Comparison of ENCODE assay signal across 14 cellular contexts in the genomic region with DNA sequence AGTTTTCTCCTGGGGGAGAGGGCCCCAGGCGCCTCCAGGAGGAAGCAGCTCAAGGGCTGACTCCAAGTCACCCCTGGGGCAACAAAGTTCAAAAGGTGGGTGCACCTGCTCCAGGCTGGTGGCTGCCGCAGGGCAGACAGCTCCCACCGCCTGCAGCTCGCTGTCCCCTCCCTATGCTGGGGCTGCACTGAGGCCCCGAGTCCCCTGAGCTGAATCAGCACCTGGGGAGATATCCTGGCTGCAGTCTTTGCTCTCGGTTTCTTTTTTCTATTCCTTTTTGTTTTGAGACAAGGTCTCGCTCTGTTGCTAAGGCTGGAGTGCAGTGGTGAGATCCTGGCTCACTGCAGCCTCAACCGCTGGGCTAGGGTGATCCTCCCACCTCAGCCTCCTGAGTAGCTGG.
DNase-seq lines count a peak whose midpoint lies in the region; ATAC-seq and TF ChIP-seq lines count a peak whose summit lies in the region.
"Had no signal": no experiment of that assay in that cellular context is flagged by ENCODE, and none has a peak within 500 bp of the region (broad histone marks: within the 10 kb centered on the region; RNA-seq: fewer than 3 reads in every experiment).

No MANE protein-coding gene starts in this region.

- H3K4me1 ChIP-seq in DND-41 (ENCODE audit: insufficient read depth, low read length) (no peaks in the 10 kb centered on the region), MM.1S (ENCODE audit: low read length) (peaks cover 14% of the 10 kb centered on the region), SK-N-SH (ENCODE audit: control insufficient read depth in 1 of 2, insufficient read depth in 2 of 2, low read depth in 1 of 2, low read length in 1 of 2) (no peaks in the 10 kb centered on the region; a peak in 1 of 4 replicates)
- H3K4me1 ChIP-seq: adrenal gland had no signal

- POLR2A ChIA-PET in SK-N-SH (lab: Yijun Ruan, JAX), result no interaction called here

- no peak overlapping the region for H3K9ac ChIP-seq in DND-41 (ENCODE audit: low read depth, low read length)
- H3K9ac ChIP-seq in MM.1S (ENCODE audit: low read length), result no peak overlapping the region
- no peak overlapping the region for H3K9ac ChIP-seq in SK-N-SH

- peak; percentile 6 for DNase-seq in DND-41
- peak; percentile 82 for DNase-seq in MM.1S
- no peak for DNase-seq in SK-N-SH
- no peak for DNase-seq in DMS 273 (lab: John Stamatoyannopoulos, UW; ENCODE audit: unreplicated experiment)
- DNase-seq in NCI-H2107 (lab: John Stamatoyannopoulos, UW), result no peak
- DNase-seq: activated CD4-positive, alpha-beta T cell treated with anti-CD3 and anti-CD28 coated beads, Interleukin-2, amount 50 U/mL, for 1 hour; effector memory CD8-positive, alpha-beta T cell; GOT3; mesendoderm; NCI-H226 had no signal

- no peaks in the 10 kb centered on the region for H3K9me2 ChIP-seq in MM.1S (replicated peaks; ENCODE audit: insufficient read depth, low read length)
- no peaks in the 10 kb centered on the region for H3K9me2 ChIP-seq in SK-N-SH

- no peaks in the 10 kb centered on the region for H3K9me3 ChIP-seq in DND-41 (ENCODE audit: insufficient read depth, low read length, severe bottlenecking)
- H3K9me3 ChIP-seq in MM.1S (replicated peaks; ENCODE audit: insufficient read depth, low read length), result no peaks in the 10 kb centered on the region
- H3K9me3 ChIP-seq in SK-N-SH, result no peaks in the 10 kb centered on the region
- H3K9me3 ChIP-seq: adrenal gland had no signal

- CTCF ChIA-PET in SK-N-SH (lab: Yijun Ruan, JAX), result interaction anchor here (0.6 kb wide), 1 partner anchor 304 kb away, joined by 3 read pairs; no protein-coding TSS in a partner anchor

- H3K27ac ChIP-seq in DND-41 (ENCODE audit: low read length) (no peak overlapping the region), MM.1S (ENCODE audit: low read length) (peak overlapping the region; percentile 41; the same call in 1 of the 2 replicates), SK-N-SH (ENCODE audit: low read depth in 2 of 2, low read length in 1 of 2) (no peak overlapping the region)
- H3K27ac ChIP-seq: adrenal gland had no signal

- H3K79me2 ChIP-seq in DND-41 (ENCODE audit: insufficient read depth, low read length) (no peaks in the 10 kb centered on the region), MM.1S (ENCODE audit: low read length) (no peaks in the 10 kb centered on the region), SK-N-SH (ENCODE audit: insufficient read depth) (no peaks in the 10 kb centered on the region)

- TF ChIP-seq RAD21 in SK-N-SH (IDR thresholded peaks at IDR 0.05; ENCODE audit: low read length), result no peak

- H3K4me2 ChIP-seq in DND-41 (ENCODE audit: insufficient read depth, low read length) (no peak overlapping the region), MM.1S (ENCODE audit: low read depth, low read length) (peak overlapping the region; percentile 58; the same call in 1 of the 2 replicates), SK-N-SH (no peak overlapping the region)

- no peak overlapping the region for H2AFZ ChIP-seq in DND-41 (ENCODE audit: low read depth, low read length)
- peak overlapping the region; percentile 44; the same call in 1 of the 2 replicates for H2AFZ ChIP-seq in MM.1S (ENCODE audit: low read length)
- no peak overlapping the region for H2AFZ ChIP-seq in SK-N-SH (ENCODE audit: low read depth)

- H3K36me3 ChIP-seq in DND-41 (ENCODE audit: insufficient read depth, low read length), result no peaks in the 10 kb centered on the region
- H3K36me3 ChIP-seq in MM.1S (replicated peaks; ENCODE audit: insufficient read depth, low read length), result no peaks in the 10 kb centered on the region
- no peaks in the 10 kb centered on the region for H3K36me3 ChIP-seq in SK-N-SH (replicated peaks in 1 of 2; ENCODE audit: control insufficient read depth in 1 of 2, insufficient read depth in 2 of 2, low read length in 1 of 2)
- H3K36me3 ChIP-seq: adrenal gland had no signal

- TF ChIP-seq CTCF in DND-41 (IDR thresholded peaks at IDR 0.05; ENCODE audit: borderline replicate concordance, extremely low read depth, low read length, poor library complexity, severe bottlenecking), result no peak
- TF ChIP-seq CTCF in MM.1S (IDR thresholded peaks at IDR 0.05; ENCODE audit: low read length), result no peak
- no peak for TF ChIP-seq CTCF in SK-N-SH (IDR thresholded peaks at IDR 0.05)

- no peak for TF ChIP-seq EP300 in SK-N-SH (IDR thresholded peaks at IDR 0.05; ENCODE audit: borderline replicate concordance in 1 of 2, low read depth in 1 of 2, low read length in 1 of 2)

- H3F3A ChIP-seq in MM.1S (ENCODE audit: insufficient read depth, low read length) (peaks cover 4% of the 10 kb centered on the region; the same call in 1 of the 2 replicates), SK-N-SH (replicated peaks; ENCODE audit: insufficient read depth) (no peaks in the 10 kb centered on the region)

- no peaks in the 10 kb centered on the region for H3K27me3 ChIP-seq in DND-41 (ENCODE audit: insufficient read depth, low read length, poor library complexity)
- H3K27me3 ChIP-seq in MM.1S (replicated peaks; ENCODE audit: insufficient read depth, low read length), result peaks cover 51% of the 10 kb centered on the region
- no peaks in the 10 kb centered on the region for H3K27me3 ChIP-seq in SK-N-SH (ENCODE audit: insufficient read depth)
- H3K27me3 ChIP-seq: adrenal gland had no signal

- ATAC-seq in DND-41 (ENCODE audit: insufficient read depth, low read depth) (no peak), GM19397 (IDR thresholded peaks at IDR 0.05; ENCODE audit: unreplicated experiment) (peak; percentile 94), HG02943 (IDR thresholded peaks at IDR 0.05; ENCODE audit: low read depth, unreplicated experiment) (peak; percentile 76), GM21529 (IDR thresholded peaks at IDR 0.05; ENCODE audit: unreplicated experiment) (no peak)
- ATAC-seq: effector memory CD8-positive, alpha-beta T cell had no signal

- WGBS in SK-N-SH (ENCODE audit: low lambda C conversion rate), result 51% methylated on average over 8 of the region's 8 CpGs

- H3K4me3 ChIP-seq in DND-41 (ENCODE audit: low read depth in 1 of 2, low read length in 2 of 2) (no peak overlapping the region), MM.1S (ENCODE audit: low read length) (no peak overlapping the region), SK-N-SH (ENCODE audit: low read depth in 2 of 2, low read length in 1 of 2) (no peak overlapping the region)
- H3K4me3 ChIP-seq: adrenal gland had no signal

- H4K20me1 ChIP-seq in DND-41 (ENCODE audit: insufficient read depth, low read length) (no peaks in the 10 kb centered on the region), MM.1S (ENCODE audit: insufficient read depth, low read length) (no peaks in the 10 kb centered on the region), SK-N-SH (ENCODE audit: insufficient read depth) (no peaks in the 10 kb centered on the region)

TF ChIP-seq in SK-N-SH, 30 proteins besides CTCF, POLR2A, EP300 and RAD21:
- TF ChIP-seq FOXM1 (IDR thresholded peaks at IDR 0.05; ENCODE audit: low read depth), result no peak
- no peak for TF ChIP-seq GATA2 (CRISPR knock-in tag; IDR thresholded peaks at IDR 0.05)
- no peak for TF ChIP-seq TCF12 (IDR thresholded peaks at IDR 0.05)
- no peak for TF ChIP-seq TAF1 (IDR thresholded peaks at IDR 0.05; ENCODE audit: borderline replicate concordance, low read depth, low read length)
- no peak for TF ChIP-seq GABPA (IDR thresholded peaks at IDR 0.05; ENCODE audit: low read depth)
- TF ChIP-seq ELF1 (IDR thresholded peaks at IDR 0.05), result no peak
- no peak for TF ChIP-seq RFX5 (IDR thresholded peaks at IDR 0.05; ENCODE audit: low read length)
- no peak for TF ChIP-seq PBX3 (IDR thresholded peaks at IDR 0.05)
- TF ChIP-seq SMC3 (IDR thresholded peaks at IDR 0.05; ENCODE audit: low read depth, low read length), result no peak
- no peak for TF ChIP-seq CHD2 (IDR thresholded peaks at IDR 0.05; ENCODE audit: low read length, partially characterized antibody)
- no peak for TF ChIP-seq IRF3 (IDR thresholded peaks at IDR 0.05; ENCODE audit: low read depth, low read length)
- TF ChIP-seq FOSL2 (IDR thresholded peaks at IDR 0.05; ENCODE audit: borderline replicate concordance, low read depth), result no peak
- TF ChIP-seq NRF1 (IDR thresholded peaks at IDR 0.05; ENCODE audit: low read depth, low read length), result no peak
- TF ChIP-seq, protein P1, sequence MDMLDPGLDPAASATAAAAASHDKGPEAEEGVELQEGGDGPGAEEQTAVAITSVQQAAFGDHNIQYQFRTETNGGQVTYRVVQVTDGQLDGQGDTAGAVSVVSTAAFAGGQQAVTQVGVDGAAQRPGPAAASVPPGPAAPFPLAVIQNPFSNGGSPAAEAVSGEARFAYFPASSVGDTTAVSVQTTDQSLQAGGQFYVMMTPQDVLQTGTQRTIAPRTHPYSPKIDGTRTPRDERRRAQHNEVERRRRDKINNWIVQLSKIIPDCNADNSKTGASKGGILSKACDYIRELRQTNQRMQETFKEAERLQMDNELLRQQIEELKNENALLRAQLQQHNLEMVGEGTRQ (IDR thresholded peaks at IDR 0.05; ENCODE audit: borderline replicate concordance, low read depth, low read length), result no peak
- TF ChIP-seq POLR2AphosphoS5 (IDR thresholded peaks at IDR 0.05; ENCODE audit: low read depth, low read length), result no peak
- TF ChIP-seq MAX (IDR thresholded peaks at IDR 0.05; ENCODE audit: low read depth), result no peak

Comparison
In these comparisons a context has a peak if more than half of its experiments do, and no peak if none do; other contexts are left out.
1. ATAC-seq: peak in GM19397 (single experiment) and HG02943 (single experiment); none in DND-41 (single experiment) and GM21529 (single experiment).
2. DNase-seq: peak in DND-41 (single experiment) and MM.1S (single experiment); none in SK-N-SH (single experiment), DMS 273 (single experiment) and NCI-H2107 (single experiment).